Comparison of ENCODE assay signal across 27 cellular contexts in genomic region chr1:158098256-158098655, GRCh38.
"Had no signal": no experiment of that assay in that cellular context is flagged by ENCODE, and none has a peak within 500 bp of the region (broad histone marks: within the 10 kb centered on the region; RNA-seq: fewer than 3 reads in every experiment).

No MANE protein-coding gene starts in this region.

- H3K9me3 ChIP-seq: ascending aorta, heart left ventricle, right atrium auricular region, thoracic aorta, uterus had no signal

- H3K4me3 Mint-ChIP-seq: activated CD4-positive, alpha-beta memory T cell treated with anti-CD3 and anti-CD28 coated beads, Interleukin-2, amount 10 ng/mL, durations not matched to agents 7 days and 5 days; activated CD4-positive, alpha-beta T cell treated with anti-CD3 and anti-CD28 coated beads, Interleukin-2, amount 10 ng/mL, durations not matched to agents 7 days and 5 days; activated naive CD4-positive, alpha-beta T cell treated with anti-CD3 and anti-CD28 coated beads, Interleukin-2, amount 10 ng/mL, durations not matched to agents 7 days and 5 days; activated naive CD8-positive, alpha-beta T cell treated with anti-CD3 and anti-CD28 coated beads, Interleukin-2, amount 10 ng/mL, durations not matched to agents 7 days and 5 days; activated T-cell treated with anti-CD3 and anti-CD28 coated beads, Interleukin-2, amount 50 U/mL, for 24 hours; brain; effector memory CD8-positive, alpha-beta T cell; naive B cell; stimulated activated naive CD8-positive, alpha-beta T cell treated with anti-CD3 and anti-CD28 coated beads, Interleukin-15, Interleukin-2, amounts not matched to agents 100 ng/mL and 50 ng/mL, for 24 hours; T-helper 17 cell had no signal

- H3K27me3 Mint-ChIP-seq: activated CD4-positive, alpha-beta T cell treated with anti-CD3 and anti-CD28 coated beads, Interleukin-2, amount 10 ng/mL, durations not matched to agents 7 days and 5 days; activated naive CD4-positive, alpha-beta T cell treated with anti-CD3 and anti-CD28 coated beads, Interleukin-2, amount 10 ng/mL, durations not matched to agents 7 days and 5 days; activated T-cell treated with anti-CD3 and anti-CD28 coated beads, Interleukin-2, amount 50 U/mL, for 24 hours; brain; stimulated activated naive CD8-positive, alpha-beta T cell treated with anti-CD3 and anti-CD28 coated beads, Interleukin-15, Interleukin-2, amounts not matched to agents 100 ng/mL and 50 ng/mL, for 24 hours had no signal

- H3K36me3 Mint-ChIP-seq: activated naive CD4-positive, alpha-beta T cell treated with anti-CD3 and anti-CD28 coated beads, Interleukin-2, amount 10 ng/mL, durations not matched to agents 7 days and 5 days; activated naive CD8-positive, alpha-beta T cell treated with anti-CD3 and anti-CD28 coated beads, Interleukin-2, amount 10 ng/mL, durations not matched to agents 7 days and 5 days; naive B cell had no signal

- H3K36me3 ChIP-seq: right atrium auricular region, uterus had no signal

- H3K4me1 ChIP-seq: ascending aorta, right atrium auricular region, uterus had no signal

- ATAC-seq: effector memory CD8-positive, alpha-beta T cell; heart left ventricle; left lobe of liver; T-helper 17 cell had no signal

- H3K4me3 ChIP-seq: ascending aorta, coronary artery, dorsolateral prefrontal cortex, heart left ventricle, lung, right atrium auricular region, thoracic aorta, uterus had no signal

- H3K9me3 Mint-ChIP-seq: activated CD4-positive, alpha-beta memory T cell treated with anti-CD3 and anti-CD28 coated beads, Interleukin-2, amount 10 ng/mL, durations not matched to agents 7 days and 5 days; activated CD4-positive, alpha-beta T cell treated with anti-CD3 and anti-CD28 coated beads, Interleukin-2, amount 10 ng/mL, durations not matched to agents 7 days and 5 days; activated naive CD4-positive, alpha-beta T cell treated with anti-CD3 and anti-CD28 coated beads, Interleukin-2, amount 10 ng/mL, durations not matched to agents 7 days and 5 days; activated naive CD8-positive, alpha-beta T cell treated with anti-CD3 and anti-CD28 coated beads, Interleukin-2, amount 10 ng/mL, durations not matched to agents 7 days and 5 days; activated T-cell treated with anti-CD3 and anti-CD28 coated beads, Interleukin-2, amount 50 U/mL, for 24 hours; brain; effector memory CD8-positive, alpha-beta T cell; naive B cell; stimulated activated naive CD8-positive, alpha-beta T cell treated with anti-CD3 and anti-CD28 coated beads, Interleukin-15, Interleukin-2, amounts not matched to agents 100 ng/mL and 50 ng/mL, for 24 hours had no signal

- H3K27ac Mint-ChIP-seq: activated CD4-positive, alpha-beta memory T cell treated with anti-CD3 and anti-CD28 coated beads, Interleukin-2, amount 10 ng/mL, durations not matched to agents 7 days and 5 days; activated CD4-positive, alpha-beta T cell treated with anti-CD3 and anti-CD28 coated beads, Interleukin-2, amount 10 ng/mL, durations not matched to agents 7 days and 5 days; activated naive CD4-positive, alpha-beta T cell treated with anti-CD3 and anti-CD28 coated beads, Interleukin-2, amount 10 ng/mL, durations not matched to agents 7 days and 5 days; activated naive CD8-positive, alpha-beta T cell treated with anti-CD3 and anti-CD28 coated beads, Interleukin-2, amount 10 ng/mL, durations not matched to agents 7 days and 5 days; activated T-cell treated with anti-CD3 and anti-CD28 coated beads, Interleukin-2, amount 50 U/mL, for 24 hours; brain; effector memory CD8-positive, alpha-beta T cell; naive B cell; stimulated activated naive CD8-positive, alpha-beta T cell treated with anti-CD3 and anti-CD28 coated beads, Interleukin-15, Interleukin-2, amounts not matched to agents 100 ng/mL and 50 ng/mL, for 24 hours; T-helper 17 cell had no signal

- DNase-seq: activated CD4-positive, alpha-beta memory T cell treated with anti-CD3 and anti-CD28 coated beads, Interleukin-2, amount 10 ng/mL, durations not matched to agents 7 days and 5 days; activated CD4-positive, alpha-beta T cell treated with anti-CD3 and anti-CD28 coated beads for 1 hour; activated CD4-positive, alpha-beta T cell treated with anti-CD3 and anti-CD28 coated beads, Interleukin-2, amount 10 ng/mL, durations not matched to agents 7 days and 5 days; activated CD8-positive, alpha-beta memory T cell treated with anti-CD3 and anti-CD28 coated beads, Interleukin-2, amount 50 U/mL, for 48 hours; activated gamma-delta T cell; activated naive CD4-positive, alpha-beta T cell treated with anti-CD3 and anti-CD28 coated beads, Interleukin-2, amount 10 ng/mL, durations not matched to agents 7 days and 5 days; activated naive CD8-positive, alpha-beta T cell treated with anti-CD3 and anti-CD28 coated beads, Interleukin-2, amount 10 ng/mL, durations not matched to agents 7 days and 5 days; activated T-cell treated with anti-CD3 and anti-CD28 coated beads, Interleukin-2, amount 50 U/mL, for 24 hours; dorsolateral prefrontal cortex; effector memory CD8-positive, alpha-beta T cell; foreskin fibroblast; heart left ventricle; kidney glomerular epithelial cell; naive B cell; stimulated activated CD4-positive, alpha-beta T cell treated with anti-CD3 and anti-CD28 coated beads, Interleukin-12 subunit alpha, Interleukin-12 subunit beta, amount 100 ng/mL, for 4 hours; stimulated activated CD4-positive, alpha-beta T cell treated with anti-CD3 and anti-CD28 coated beads, Interleukin-4, amount 100 ng/mL, for 1 hour; T-helper 17 cell; T1000; uterus had no signal

- H3K27ac ChIP-seq: ascending aorta, coronary artery, dorsolateral prefrontal cortex, heart left ventricle, right atrium auricular region, thoracic aorta, uterus had no signal

- H3K27me3 ChIP-seq: ascending aorta, heart left ventricle, right atrium auricular region, uterus had no signal

- H3K4me1 Mint-ChIP-seq: naive B cell had no signal
